Comparison of ENCODE assay signal across 16 cellular contexts in the genomic region with DNA sequence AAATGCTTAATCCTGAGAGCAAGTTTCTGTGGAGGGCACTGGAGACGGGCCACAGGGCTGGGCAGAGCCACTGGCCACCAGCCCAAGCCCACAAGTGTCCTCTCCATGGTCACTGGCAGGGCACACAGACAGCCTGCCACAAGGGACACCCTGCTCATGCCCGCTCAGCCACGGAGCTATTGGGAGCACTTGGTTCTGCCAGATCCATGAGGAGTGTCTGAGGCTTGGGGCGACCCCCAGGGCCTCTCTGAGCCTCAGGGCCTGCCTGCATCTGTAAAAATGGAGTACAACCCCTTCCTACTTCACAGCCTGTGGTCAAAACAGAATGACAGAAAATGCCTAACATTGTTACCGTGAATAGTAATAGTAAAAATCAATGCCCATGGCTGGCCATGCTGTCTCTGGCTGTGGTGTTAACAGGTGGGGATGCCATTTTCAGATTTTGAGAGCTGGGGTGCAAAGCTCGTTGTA. TPM values are rescaled to one million over a fixed set of nuclear protein-coding genes. Genes with fewer than 3 reads are reported as not detected.
DNase-seq lines count a peak whose midpoint lies in the region; ATAC-seq and TF ChIP-seq lines count a peak whose summit lies in the region.
"Had no signal": no experiment of that assay in that cellular context is flagged by ENCODE, and none has a peak within 500 bp of the region (broad histone marks: within the 10 kb centered on the region; RNA-seq: fewer than 3 reads in every experiment).

No MANE protein-coding gene starts in this region.

- H4K20me1 ChIP-seq in smooth muscle cell (ENCODE audit: low read depth) (no peaks in the 10 kb centered on the region), Karpas-422 (ENCODE audit: insufficient read depth, low read depth, low read length) (no peaks in the 10 kb centered on the region)

- H3K9ac ChIP-seq in adipocyte (ENCODE audit: low read length), result peak overlapping the region; percentile 10
- H3K9ac ChIP-seq in smooth muscle cell (ENCODE audit: low read depth), result no peak overlapping the region
- no peak overlapping the region for H3K9ac ChIP-seq in Karpas-422 (ENCODE audit: low read length)

- no peaks in the 10 kb centered on the region for H3K36me3 ChIP-seq in adipocyte (ENCODE audit: control insufficient read depth, insufficient read depth, low read length, severe bottlenecking)
- H3K36me3 ChIP-seq in smooth muscle cell (ENCODE audit: low read depth), result no peaks in the 10 kb centered on the region
- no peaks in the 10 kb centered on the region for H3K36me3 ChIP-seq in Karpas-422 (ENCODE audit: insufficient read depth, low read length)
- H3K36me3 ChIP-seq: BE2C had no signal

- peaks cover 4% of the 10 kb centered on the region for H3K27me3 Mint-ChIP-seq in nephron (ENCODE audit: low read depth)

- WGBS in smooth muscle cell (ENCODE audit: low lambda C conversion rate), result 83% methylated on average over 6 of the region's 6 CpGs

- in situ Hi-C loops in ACHN (cut with HindIII; ENCODE audit: low pct_ligation_motif_present, low pct_unique_long_range_greater_than_20kb, low sequenced_read_pairs), result no loop called here

- H3F3A ChIP-seq in smooth muscle cell (ENCODE audit: low read depth), result peaks cover 6% of the 10 kb centered on the region

- H3K79me2 ChIP-seq in smooth muscle cell (ENCODE audit: low read depth) (peaks cover 6% of the 10 kb centered on the region), Karpas-422 (ENCODE audit: low read length) (no peaks in the 10 kb centered on the region)

- H3K4me2 ChIP-seq in smooth muscle cell (peak overlapping the region; percentile 44), Karpas-422 (ENCODE audit: low read depth, low read length, poor library complexity, severe bottlenecking) (no peak overlapping the region)

- H3K9me2 ChIP-seq in Karpas-422 (replicated peaks; ENCODE audit: insufficient read depth, low read length), result no peaks in the 10 kb centered on the region

- H3K27ac Mint-ChIP-seq in nephron, result peak overlapping the region; percentile 59 to 95 (median 77)

- no peak overlapping the region for H2AFZ ChIP-seq in smooth muscle cell (ENCODE audit: low read depth)
- no peak overlapping the region for H2AFZ ChIP-seq in Karpas-422 (ENCODE audit: low read length)

- no peaks in the 10 kb centered on the region for H3K27me3 ChIP-seq in adipocyte (replicated peaks; ENCODE audit: control insufficient read depth, insufficient read depth, low read length)
- H3K27me3 ChIP-seq in smooth muscle cell (ENCODE audit: low read depth), result no peaks in the 10 kb centered on the region
- no peaks in the 10 kb centered on the region for H3K27me3 ChIP-seq in Karpas-422 (ENCODE audit: low read length)
- H3K27me3 ChIP-seq: BE2C had no signal

- TF ChIP-seq CTCF in HFF-Myc (IDR thresholded peaks at IDR 0.05; ENCODE audit: low read depth, low read length, missing control alignments) (no peak), nephron (IDR thresholded peaks at IDR 0.05; ENCODE audit: unreplicated experiment in 3 of 3) (no peak), smooth muscle cell (IDR thresholded peaks at IDR 0.05; ENCODE audit: borderline replicate concordance, insufficient read depth, poor library complexity, severe bottlenecking) (no peak)

- no peak for ATAC-seq in HG02884 (IDR thresholded peaks at IDR 0.05; ENCODE audit: unreplicated experiment)
- ATAC-seq: Panc1 had no signal

- H3K4me1 ChIP-seq in adipocyte (ENCODE audit: control insufficient read depth, insufficient read depth, low read length) (peaks cover 6% of the 10 kb centered on the region), smooth muscle cell (ENCODE audit: low read depth) (peaks cover 21% of the 10 kb centered on the region), Karpas-422 (ENCODE audit: low read length) (peaks cover 16% of the 10 kb centered on the region)

- H3K9me3 ChIP-seq in adipocyte (ENCODE audit: control insufficient read depth, low read length), result no peaks in the 10 kb centered on the region
- H3K9me3 ChIP-seq in smooth muscle cell (replicated peaks; ENCODE audit: low read depth), result no peaks in the 10 kb centered on the region
- no peaks in the 10 kb centered on the region for H3K9me3 ChIP-seq in Karpas-422 (ENCODE audit: low read length)
- H3K9me3 ChIP-seq: BE2C had no signal

- H3K27ac ChIP-seq in smooth muscle cell (ENCODE audit: low read depth) (peak overlapping the region; percentile 44), substantia nigra (ENCODE audit: low read depth, low read length, poor library complexity, severe bottlenecking) (no peak overlapping the region), Karpas-422 (ENCODE audit: low read length) (no peak overlapping the region)

- H3K4me1 Mint-ChIP-seq in nephron, result peaks cover 63% of the 10 kb centered on the region

- H3K36me3 Mint-ChIP-seq in nephron (ENCODE audit: low read depth), result peaks cover 6% of the 10 kb centered on the region

- H3K9me3 Mint-ChIP-seq in nephron, result no peaks in the 10 kb centered on the region

- peak overlapping the region; percentile 35 to 82 (median 82) for H3K4me3 Mint-ChIP-seq in nephron

- 0 out of 2 replicates have a peak overlapping the region, but pooled peaks have one; percentile 9 for H3K4me3 ChIP-seq in HFF-Myc (replicated peaks; ENCODE audit: low read depth, low read length)
- no peak overlapping the region for H3K4me3 ChIP-seq in adipocyte (ENCODE audit: low read length)
- H3K4me3 ChIP-seq in smooth muscle cell, result no peak overlapping the region
- no peak overlapping the region for H3K4me3 ChIP-seq in Karpas-422 (ENCODE audit: low read length)

- DNase-seq in HFF-Myc (ENCODE audit: extremely low read depth, low read depth), result no peak
- no peak for DNase-seq in adipocyte (ENCODE audit: low read depth)
- no peak for DNase-seq in smooth muscle cell (lab: John Stamatoyannopoulos, UW; ENCODE audit: unreplicated experiment)
- no peak for DNase-seq in ACHN
- no peak for DNase-seq in substantia nigra (lab: John Stamatoyannopoulos, UW)
- no peak for DNase-seq in Karpas-422
- DNase-seq: BE2C, Kasumi-1, NCI-H187 treated with DMSO at 0.1 percent for 48 hours, NCI-H446 treated with DMSO at 0.1 percent for 48 hours, NCI-H748 treated with DMSO at 0.1 percent for 48 hours, SIG-M5 had no signal

RNA-seq across cellular contexts. Expression of a gene that starts 3.2 kb away (rescaled TPM):
- total RNA-seq in smooth muscle cell, result 15.4 and 17.8 TPM in 2 replicates
- polyA plus RNA-seq in smooth muscle cell, result 30.6 and 32.2 TPM in 2 replicates
- 3.5 and 8.3 TPM in 2 replicates for total RNA-seq in Karpas-422 (2014; rRNA removed; shearing (Covaris generic); ENCODE audit: low replicate concordance)

RNA-seq across cellular contexts. Expression of a gene that starts 29.2 kb away (rescaled TPM):
- total RNA-seq in smooth muscle cell, result 0.09 TPM in 1 of 2 replicates, not detected in the other
- polyA plus RNA-seq in smooth muscle cell, result not detected in 2 replicates
- 34.3 and 60.2 TPM in 2 replicates for total RNA-seq in Karpas-422 (2014; rRNA removed; shearing (Covaris generic); ENCODE audit: low replicate concordance)
- total RNA-seq: H4 had no signal

RNA-seq across cellular contexts. Expression of a gene that starts 50.5 kb away (rescaled TPM):
- total RNA-seq in smooth muscle cell, result 38.0 and 47.4 TPM in 2 replicates
- polyA plus RNA-seq in smooth muscle cell, result 64.3 and 71.2 TPM in 2 replicates
- total RNA-seq in Karpas-422 (2014; rRNA removed; shearing (Covaris generic); ENCODE audit: low replicate concordance), result 86.5 and 106 TPM in 2 replicates

Comparison
In these comparisons a context has a peak if more than half of its experiments do, and no peak if none do; other contexts are left out.
1. RNA of a gene that starts 29.2 kb away (total RNA-seq): 34.3 to 60.2 TPM in Karpas-422; 0.09 TPM in smooth muscle cell; every median in the first group is over 10 times any median in the second.